In the genomic region with DNA sequence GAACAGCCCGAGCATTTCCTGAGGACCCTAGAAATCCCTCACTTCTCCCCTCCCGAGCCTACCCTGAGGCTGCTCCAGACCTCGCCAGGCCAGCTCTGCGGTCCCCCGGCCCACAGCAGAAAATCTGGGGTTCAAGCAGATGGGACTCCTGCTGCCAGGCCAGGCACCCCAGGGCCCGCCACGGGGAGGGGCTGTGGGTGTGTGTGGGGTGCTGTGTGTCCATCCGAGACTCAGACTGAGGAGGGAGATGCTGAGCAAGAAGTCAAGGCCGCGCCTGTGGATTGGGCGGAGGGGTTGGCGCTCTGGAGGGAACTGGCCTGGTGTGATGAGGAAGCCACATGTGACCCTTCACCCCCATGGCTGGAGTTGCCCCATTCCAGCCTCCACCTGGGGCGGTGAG, we compare ENCODE assay signal across 8 cellular contexts.
"Had no signal": no experiment of that assay in that cellular context is flagged by ENCODE, and none has a peak within 500 bp of the region (broad histone marks: within the 10 kb centered on the region; RNA-seq: fewer than 3 reads in every experiment).

No MANE protein-coding gene starts in this region.

- DNase-seq: GDM1, GF-D8 had no signal

- FAIRE-seq: G401.6, GM12878, GM12891, GM12892, GM18507, GM19239 had no signal

- H3K4me3 ChIP-seq: GM12878 had no signal
